Comparison of ENCODE assay signal across 1 cellular context in the genomic region with DNA sequence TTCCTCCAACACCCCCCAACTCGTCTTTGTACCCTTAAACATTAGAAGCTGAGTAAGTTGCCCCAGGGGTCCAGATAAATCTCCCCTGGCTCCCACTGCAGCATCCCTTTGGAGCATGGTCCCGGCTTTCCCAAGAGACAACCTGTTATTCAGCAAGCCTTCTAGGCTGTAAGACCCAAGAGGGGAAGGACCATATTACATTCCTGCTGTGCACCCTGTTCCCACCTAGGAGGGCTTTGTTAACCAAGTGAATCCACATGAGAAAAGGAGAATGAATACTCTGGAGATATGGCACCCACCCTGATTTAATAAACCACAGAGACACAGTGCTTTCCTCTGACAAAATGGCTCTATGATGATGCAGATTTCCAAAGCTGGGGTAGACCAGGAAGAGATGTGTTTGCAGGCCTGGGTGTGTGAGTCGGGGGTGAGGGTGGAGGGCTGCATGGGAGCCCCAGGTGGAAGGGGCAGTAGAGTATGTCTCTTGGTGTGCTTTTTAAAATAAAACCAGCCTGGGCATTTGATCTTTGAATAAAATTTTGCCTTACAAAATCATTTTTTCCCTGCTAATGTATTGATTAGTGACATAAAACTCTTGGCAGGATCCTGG.
TF ChIP-seq lines count a peak whose summit lies in the region.

No MANE protein-coding gene starts in this region.

TF ChIP-seq in GM23338, 12 proteins besides CTCF, POLR2A, EP300 and RAD21 (continued from another document):
- TF ChIP-seq, protein P1, sequence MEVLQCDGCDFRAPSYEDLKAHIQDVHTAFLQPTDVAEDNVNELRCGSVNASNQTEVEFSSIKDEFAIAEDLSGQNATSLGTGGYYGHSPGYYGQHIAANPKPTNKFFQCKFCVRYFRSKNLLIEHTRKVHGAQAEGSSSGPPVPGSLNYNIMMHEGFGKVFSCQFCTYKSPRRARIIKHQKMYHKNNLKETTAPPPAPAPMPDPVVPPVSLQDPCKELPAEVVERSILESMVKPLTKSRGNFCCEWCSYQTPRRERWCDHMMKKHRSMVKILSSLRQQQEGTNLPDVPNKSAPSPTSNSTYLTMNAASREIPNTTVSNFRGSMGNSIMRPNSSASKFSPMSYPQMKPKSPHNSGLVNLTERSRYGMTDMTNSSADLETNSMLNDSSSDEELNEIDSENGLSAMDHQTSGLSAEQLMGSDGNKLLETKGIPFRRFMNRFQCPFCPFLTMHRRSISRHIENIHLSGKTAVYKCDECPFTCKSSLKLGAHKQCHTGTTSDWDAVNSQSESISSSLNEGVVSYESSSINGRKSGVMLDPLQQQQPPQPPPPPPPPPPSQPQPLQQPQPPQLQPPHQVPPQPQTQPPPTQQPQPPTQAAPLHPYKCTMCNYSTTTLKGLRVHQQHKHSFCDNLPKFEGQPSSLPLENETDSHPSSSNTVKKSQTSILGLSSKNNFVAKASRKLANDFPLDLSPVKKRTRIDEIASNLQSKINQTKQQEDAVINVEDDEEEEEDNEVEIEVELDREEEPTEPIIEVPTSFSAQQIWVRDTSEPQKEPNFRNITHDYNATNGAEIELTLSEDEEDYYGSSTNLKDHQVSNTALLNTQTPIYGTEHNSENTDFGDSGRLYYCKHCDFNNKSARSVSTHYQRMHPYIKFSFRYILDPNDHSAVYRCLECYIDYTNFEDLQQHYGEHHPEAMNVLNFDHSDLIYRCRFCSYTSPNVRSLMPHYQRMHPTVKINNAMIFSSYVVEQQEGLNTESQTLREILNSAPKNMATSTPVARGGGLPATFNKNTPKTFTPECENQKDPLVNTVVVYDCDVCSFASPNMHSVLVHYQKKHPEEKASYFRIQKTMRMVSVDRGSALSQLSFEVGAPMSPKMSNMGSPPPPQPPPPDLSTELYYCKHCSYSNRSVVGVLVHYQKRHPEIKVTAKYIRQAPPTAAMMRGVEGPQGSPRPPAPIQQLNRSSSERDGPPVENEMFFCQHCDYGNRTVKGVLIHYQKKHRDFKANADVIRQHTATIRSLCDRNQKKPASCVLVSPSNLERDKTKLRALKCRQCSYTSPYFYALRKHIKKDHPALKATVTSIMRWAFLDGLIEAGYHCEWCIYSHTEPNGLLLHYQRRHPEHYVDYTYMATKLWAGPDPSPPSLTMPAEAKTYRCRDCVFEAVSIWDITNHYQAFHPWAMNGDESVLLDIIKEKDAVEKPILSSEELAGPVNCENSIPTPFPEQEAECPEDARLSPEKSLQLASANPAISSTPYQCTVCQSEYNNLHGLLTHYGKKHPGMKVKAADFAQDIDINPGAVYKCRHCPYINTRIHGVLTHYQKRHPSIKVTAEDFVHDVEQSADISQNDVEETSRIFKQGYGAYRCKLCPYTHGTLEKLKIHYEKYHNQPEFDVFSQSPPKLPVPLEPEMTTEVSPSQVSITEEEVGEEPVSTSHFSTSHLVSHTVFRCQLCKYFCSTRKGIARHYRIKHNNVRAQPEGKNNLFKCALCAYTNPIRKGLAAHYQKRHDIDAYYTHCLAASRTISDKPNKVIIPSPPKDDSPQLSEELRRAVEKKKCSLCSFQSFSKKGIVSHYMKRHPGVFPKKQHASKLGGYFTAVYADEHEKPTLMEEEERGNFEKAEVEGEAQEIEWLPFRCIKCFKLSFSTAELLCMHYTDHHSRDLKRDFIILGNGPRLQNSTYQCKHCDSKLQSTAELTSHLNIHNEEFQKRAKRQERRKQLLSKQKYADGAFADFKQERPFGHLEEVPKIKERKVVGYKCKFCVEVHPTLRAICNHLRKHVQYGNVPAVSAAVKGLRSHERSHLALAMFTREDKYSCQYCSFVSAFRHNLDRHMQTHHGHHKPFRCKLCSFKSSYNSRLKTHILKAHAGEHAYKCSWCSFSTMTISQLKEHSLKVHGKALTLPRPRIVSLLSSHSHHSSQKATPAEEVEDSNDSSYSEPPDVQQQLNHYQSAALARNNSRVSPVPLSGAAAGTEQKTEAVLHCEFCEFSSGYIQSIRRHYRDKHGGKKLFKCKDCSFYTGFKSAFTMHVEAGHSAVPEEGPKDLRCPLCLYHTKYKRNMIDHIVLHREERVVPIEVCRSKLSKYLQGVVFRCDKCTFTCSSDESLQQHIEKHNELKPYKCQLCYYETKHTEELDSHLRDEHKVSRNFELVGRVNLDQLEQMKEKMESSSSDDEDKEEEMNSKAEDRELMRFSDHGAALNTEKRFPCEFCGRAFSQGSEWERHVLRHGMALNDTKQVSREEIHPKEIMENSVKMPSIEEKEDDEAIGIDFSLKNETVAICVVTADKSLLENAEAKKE (CRISPR knock-in tag; IDR thresholded peaks at IDR 0.05): peak; percentile 62; the same call in 1 of the 2 replicates
